20 cellular contexts compared by ENCODE assay signal in the genomic region with DNA sequence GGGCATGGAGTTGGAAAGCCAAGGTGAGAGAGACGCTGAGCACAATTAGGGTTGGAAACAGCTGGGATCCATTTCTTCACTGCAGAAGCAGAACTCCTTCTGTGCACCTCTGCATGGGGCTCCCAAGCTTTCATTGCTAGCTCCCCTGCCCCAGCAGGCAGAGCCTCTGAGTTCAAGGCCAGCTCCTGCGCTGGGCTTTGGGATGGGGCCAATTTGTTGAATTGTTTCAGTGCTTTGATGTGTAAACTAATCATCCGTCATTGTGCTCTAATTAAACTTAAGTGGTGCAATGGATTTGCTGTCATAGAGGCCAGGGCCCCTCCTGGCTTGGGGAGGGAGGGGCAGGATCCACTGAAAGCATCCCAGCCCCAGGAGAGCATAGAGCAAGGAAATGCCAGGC.
"Had no signal": no experiment of that assay in that cellular context is flagged by ENCODE, and none has a peak within 500 bp of the region (broad histone marks: within the 10 kb centered on the region; RNA-seq: fewer than 3 reads in every experiment).

No MANE protein-coding gene starts in this region.

- H3K36me3 ChIP-seq: heart left ventricle, spleen had no signal

- H3K27me3 ChIP-seq: testis had no signal

- H3K9me3 Mint-ChIP-seq: activated CD4-positive, alpha-beta T cell treated with anti-CD3 and anti-CD28 coated beads, Interleukin-2, amount 10 ng/mL, durations not matched to agents 7 days and 5 days; activated CD8-positive, alpha-beta T cell treated with anti-CD3 and anti-CD28 coated beads for 36 hours; activated naive CD4-positive, alpha-beta T cell treated with anti-CD3 and anti-CD28 coated beads, Interleukin-2, amount 50 U/mL, for 24 hours; nephron; type B pancreatic cell had no signal

- H3K9me3 ChIP-seq: heart left ventricle, spleen, testis had no signal

- H3K4me1 Mint-ChIP-seq: activated CD4-positive, alpha-beta T cell treated with anti-CD3 and anti-CD28 coated beads, Interleukin-2, amount 10 ng/mL, durations not matched to agents 7 days and 5 days; activated CD8-positive, alpha-beta memory T cell treated with anti-CD3 and anti-CD28 coated beads, Interleukin-2, amount 10 ng/mL, durations not matched to agents 7 days and 5 days; activated naive CD4-positive, alpha-beta T cell treated with anti-CD3 and anti-CD28 coated beads, Interleukin-2, amount 50 U/mL, for 24 hours had no signal

- DNase-seq: activated CD4-positive, alpha-beta T cell treated with anti-CD3 and anti-CD28 coated beads, Interleukin-2, amount 10 ng/mL, durations not matched to agents 7 days and 5 days; activated CD4-positive, CD25-positive, alpha-beta regulatory T cell treated with anti-CD3 and anti-CD28 coated beads, Interleukin-2, amount 50 U/mL, for 72 hours; activated CD8-positive, alpha-beta memory T cell treated with anti-CD3 and anti-CD28 coated beads, Interleukin-2, amount 10 ng/mL, durations not matched to agents 7 days and 5 days; activated CD8-positive, alpha-beta T cell treated with anti-CD3 and anti-CD28 coated beads for 36 hours; activated gamma-delta T cell treated with Interleukin-2 at 50 U/mL for 16 hours; activated T-cell treated with anti-CD3 and anti-CD28 coated beads for 4 hours; aorta; heart left ventricle; left cardiac atrium; mesenchymal stem cell; occipital lobe; posterior cingulate gyrus; spleen; stimulated activated CD4-positive, alpha-beta T cell treated with anti-CD3 and anti-CD28 coated beads, Interleukin-4, amount 100 ng/mL, for 1 hour; stimulated activated naive CD4-positive, alpha-beta T cell; testis had no signal

- H3K36me3 Mint-ChIP-seq: activated CD8-positive, alpha-beta memory T cell treated with anti-CD3 and anti-CD28 coated beads, Interleukin-2, amount 10 ng/mL, durations not matched to agents 7 days and 5 days; activated naive CD4-positive, alpha-beta T cell treated with anti-CD3 and anti-CD28 coated beads, Interleukin-2, amount 50 U/mL, for 24 hours; brain; type B pancreatic cell had no signal

- H3K27ac Mint-ChIP-seq: activated CD4-positive, alpha-beta T cell treated with anti-CD3 and anti-CD28 coated beads, Interleukin-2, amount 10 ng/mL, durations not matched to agents 7 days and 5 days; activated CD8-positive, alpha-beta memory T cell treated with anti-CD3 and anti-CD28 coated beads, Interleukin-2, amount 10 ng/mL, durations not matched to agents 7 days and 5 days; activated CD8-positive, alpha-beta T cell treated with anti-CD3 and anti-CD28 coated beads for 36 hours; activated naive CD4-positive, alpha-beta T cell treated with anti-CD3 and anti-CD28 coated beads, Interleukin-2, amount 50 U/mL, for 24 hours; type B pancreatic cell had no signal

- ATAC-seq: activated CD8-positive, alpha-beta memory T cell treated with anti-CD3 and anti-CD28 coated beads, Interleukin-2, amount 10 ng/mL, durations not matched to agents 7 days and 5 days; activated CD8-positive, alpha-beta T cell treated with anti-CD3 and anti-CD28 coated beads for 36 hours; heart left ventricle; left cardiac atrium had no signal

- H3K4me3 Mint-ChIP-seq: activated CD4-positive, alpha-beta T cell treated with anti-CD3 and anti-CD28 coated beads, Interleukin-2, amount 10 ng/mL, durations not matched to agents 7 days and 5 days; activated CD8-positive, alpha-beta memory T cell treated with anti-CD3 and anti-CD28 coated beads, Interleukin-2, amount 10 ng/mL, durations not matched to agents 7 days and 5 days; activated CD8-positive, alpha-beta T cell treated with anti-CD3 and anti-CD28 coated beads for 36 hours; activated naive CD4-positive, alpha-beta T cell treated with anti-CD3 and anti-CD28 coated beads, Interleukin-2, amount 50 U/mL, for 24 hours; brain; nephron; type B pancreatic cell had no signal

- H3K4me3 ChIP-seq: heart left ventricle, spleen, testis had no signal

- H3K27ac ChIP-seq: heart left ventricle, spleen, testis had no signal

- H3K4me1 ChIP-seq: heart left ventricle, spleen had no signal
